Comparison of ENCODE assay signal across 8 cellular contexts in genomic region chr13:48532473-48533206, GRCh38. TPM values are rescaled to one million over a fixed set of nuclear protein-coding genes. Genes with fewer than 3 reads are reported as not detected.
DNase-seq lines count a peak whose midpoint lies in the region; ATAC-seq and TF ChIP-seq lines count a peak whose summit lies in the region.

RCBTB2 (minus strand) TSS chr13:48533080; CDS start chr13:48521939, 11,141 bp downstream.

- DNase-seq in EH (ENCODE audit: low read depth): peak; percentile 98
- DNase-seq in GOT3 (lab: John Stamatoyannopoulos, UW): peak; percentile 95
- peak; percentile 73 for DNase-seq in LNCaP clone FGC (ENCODE audit: low read depth)
- peak; percentile 97 for DNase-seq in RPMI8226
- peak; percentile 99 for DNase-seq in activated T-helper 9 cell treated with anti-CD3 and anti-CD28 coated beads, Interleukin-2, amount 50 U/mL, for 16 hours (ENCODE audit: low read depth)
- DNase-seq in fibroblast of pulmonary artery (ENCODE audit: low read depth): peak; percentile 99
- peak; percentile 99 for DNase-seq in natural killer cell treated with Interleukin-12 subunit alpha and Interleukin-12 subunit beta and Interleukin-15 and Interleukin-18, amount 100 ng/mL, for 72 hours (ENCODE audit: low spot score)
- peak; percentile 98 for DNase-seq in stimulated activated naive CD4-positive, alpha-beta T cell treated with Interleukin-2 at 50 U/mL for 16 hours (lab: John Stamatoyannopoulos, UW)

- no peaks in the 10 kb centered on the region for H3K27me3 Mint-ChIP-seq in natural killer cell treated with Interleukin-12 subunit alpha and Interleukin-12 subunit beta and Interleukin-15 and Interleukin-18, amount 100 ng/mL, for 72 hours

- H3K36me3 Mint-ChIP-seq in natural killer cell treated with Interleukin-12 subunit alpha and Interleukin-12 subunit beta and Interleukin-15 and Interleukin-18, amount 100 ng/mL, for 72 hours: peaks cover 3% of the 10 kb centered on the region

- peaks cover 32 to 54% of the 10 kb centered on the region in 2 donors for H3K4me1 Mint-ChIP-seq in natural killer cell treated with Interleukin-12 subunit alpha and Interleukin-12 subunit beta and Interleukin-15 and Interleukin-18, amount 100 ng/mL, for 72 hours (ENCODE audit: low read depth in 2 of 2)

- H3K4me3 Mint-ChIP-seq in natural killer cell treated with Interleukin-12 subunit alpha and Interleukin-12 subunit beta and Interleukin-15 and Interleukin-18, amount 100 ng/mL, for 72 hours: peak within 1 kb of the TSS; percentile 89

- ATAC-seq in natural killer cell treated with Interleukin-12 subunit alpha and Interleukin-12 subunit beta and Interleukin-15 and Interleukin-18, amount 100 ng/mL, for 72 hours: peak; percentile 94

- peaks cover 4% of the 10 kb centered on the region for H3K9me3 Mint-ChIP-seq in natural killer cell treated with Interleukin-12 subunit alpha and Interleukin-12 subunit beta and Interleukin-15 and Interleukin-18, amount 100 ng/mL, for 72 hours

- peak within 1 kb of the TSS; percentile 93 to 98 for H3K27ac Mint-ChIP-seq in natural killer cell treated with Interleukin-12 subunit alpha and Interleukin-12 subunit beta and Interleukin-15 and Interleukin-18, amount 100 ng/mL, for 72 hours

- peak within 1 kb of the TSS; percentile 55 for H3K4me3 ChIP-seq in LNCaP clone FGC (ENCODE audit: low read depth, low read length)
- H3K4me3 ChIP-seq in fibroblast of pulmonary artery (replicated peaks; ENCODE audit: low read depth, low read length): peak within 1 kb of the TSS; percentile 81

- TF ChIP-seq CTCF in LNCaP clone FGC (IDR thresholded peaks at IDR 0.05; ENCODE audit: control insufficient read depth, extremely low read depth, insufficient read depth) (no peak), fibroblast of pulmonary artery (IDR thresholded peaks at IDR 0.05; ENCODE audit: low read length, missing control alignments) (no peak)

RNA-seq across cellular contexts. Expression of gene RCBTB2, which starts in this region (rescaled TPM):
- total RNA-seq in natural killer cell treated with Interleukin-12 subunit alpha and Interleukin-12 subunit beta and Interleukin-15 and Interleukin-18, amount 100 ng/mL, for 72 hours: 10 to 100 TPM; 29.8 to 31.2 TPM

Comparison
In these comparisons a context has a peak if more than half of its experiments do, and no peak if none do; other contexts are left out.
1. Peak in every context shown above with its lines: DNase-seq, ATAC-seq and H3K4me3 ChIP-seq.